In the genomic region with DNA sequence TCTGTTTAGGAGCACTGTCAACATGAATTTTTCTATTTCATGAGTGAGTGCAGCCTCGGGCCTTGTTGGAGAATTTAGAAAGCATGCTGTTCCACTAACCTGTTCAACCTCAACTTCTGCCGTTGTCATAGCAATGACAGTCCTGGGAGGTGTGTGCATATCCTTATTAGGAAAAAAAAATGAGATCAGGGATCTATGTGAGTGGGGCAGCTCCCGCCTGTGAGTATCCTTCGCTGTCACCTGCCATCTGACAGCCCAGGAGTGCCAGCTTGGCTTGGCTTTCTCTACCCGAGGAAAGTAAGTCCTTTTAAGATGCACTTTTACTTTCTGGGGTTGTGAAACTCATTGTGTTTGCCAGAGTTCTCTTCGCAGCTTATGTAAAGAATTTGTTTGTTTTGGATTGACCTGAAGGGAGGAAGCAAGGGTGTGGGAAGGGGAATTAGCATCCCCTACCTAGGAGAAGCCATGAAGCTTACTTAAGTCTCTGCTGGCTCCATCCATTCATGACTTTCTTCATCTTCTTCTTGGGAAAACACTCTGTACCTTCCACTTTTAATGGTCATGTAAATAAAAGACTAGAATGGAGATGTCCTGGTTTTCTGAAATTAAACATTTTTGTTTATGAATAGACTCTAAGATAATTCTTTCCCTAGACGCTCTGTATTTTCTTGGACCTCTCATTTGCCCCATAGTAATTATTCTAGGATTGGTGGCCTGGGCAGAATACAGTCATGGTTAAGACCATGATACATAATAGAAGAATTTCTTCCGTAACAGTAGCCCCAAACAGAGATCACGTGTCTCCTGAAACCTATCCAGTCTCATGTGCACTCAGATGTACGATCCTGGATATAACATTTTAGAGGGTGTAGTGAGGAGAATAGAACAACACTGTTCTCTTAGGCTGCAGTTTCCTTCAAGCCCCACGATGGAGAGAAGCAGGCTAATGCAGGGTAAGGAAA, we compare ENCODE assay signal across 18 cellular contexts. TPM values are rescaled to one million over a fixed set of nuclear protein-coding genes. Genes with fewer than 3 reads are reported as not detected.
A peak's percentile ranks its signal among the peaks of the same experiment; 100 is the strongest.
DNase-seq lines count a peak whose midpoint lies in the region; ATAC-seq, FAIRE-seq and TF ChIP-seq lines count a peak whose summit lies in the region.
"Had no signal": no experiment of that assay in that cellular context is flagged by ENCODE, and none has a peak within 500 bp of the region (broad histone marks: within the 10 kb centered on the region; RNA-seq: fewer than 3 reads in every experiment).

No MANE protein-coding gene starts in this region.

- peaks cover 2% of the 10 kb centered on the region for H3K79me1 ChIP-seq in mesenchymal stem cell (replicated peaks; ENCODE audit: low read length, poor library complexity, severe bottlenecking)

- H3K27ac ChIP-seq in mesenchymal stem cell (ENCODE audit: low read length, poor library complexity, severe bottlenecking) = no peak overlapping the region
- H3K27ac ChIP-seq: BLaER1 treated with 17β-estradiol and CSF1 and Interleukin-3, amounts not matched to agents 10 nM and 100 nM; esophagus squamous epithelium; right atrium auricular region; uterus had no signal

- no peak overlapping the region for H4K91ac ChIP-seq in mesenchymal stem cell (ENCODE audit: low read length)

- H3K27me3 ChIP-seq in mesenchymal stem cell (ENCODE audit: control insufficient read depth in 1 of 2, insufficient read depth in 1 of 2, low read length in 2 of 2) = no peaks in the 10 kb centered on the region
- H3K27me3 ChIP-seq: BLaER1 treated with 17β-estradiol and CSF1 and Interleukin-3, amounts not matched to agents 10 nM and 100 nM; esophagus squamous epithelium; right atrium auricular region; uterus had no signal

- H2BK5ac ChIP-seq in mesenchymal stem cell (ENCODE audit: low read depth, low read length, poor library complexity, severe bottlenecking) = no peak overlapping the region

- H3K36me3 ChIP-seq in mesenchymal stem cell (ENCODE audit: control insufficient read depth in 1 of 2, insufficient read depth in 2 of 2, low read depth in 1 of 2, low read length in 2 of 2) = no peaks in the 10 kb centered on the region
- H3K36me3 ChIP-seq: BLaER1 treated with 17β-estradiol and CSF1 and Interleukin-3, amounts not matched to agents 10 nM and 100 nM; esophagus squamous epithelium; right atrium auricular region; uterus had no signal

- H2BK120ac ChIP-seq in mesenchymal stem cell (ENCODE audit: low read depth, low read length) = no peak overlapping the region

- no peaks in the 10 kb centered on the region for H3K36me3 Mint-ChIP-seq in activated naive CD8-positive, alpha-beta T cell treated with anti-CD3 and anti-CD28 coated beads, Interleukin-2, amount 50 U/mL, for 24 hours (ENCODE audit: low read depth)
- H3K36me3 Mint-ChIP-seq: activated naive CD8-positive, alpha-beta T cell had no signal

- H3K9ac ChIP-seq in mesenchymal stem cell (ENCODE audit: low read length) = no peak overlapping the region
- H3K9ac ChIP-seq: BLaER1 treated with 17β-estradiol and CSF1 and Interleukin-3, amounts not matched to agents 10 nM and 100 nM had no signal

- H3K4ac ChIP-seq in mesenchymal stem cell (ENCODE audit: low read depth in 1 of 2, low read length in 2 of 2) = no peak overlapping the region

- H3K4me3 ChIP-seq in mesenchymal stem cell (ENCODE audit: insufficient read depth in 1 of 2, low read depth in 1 of 2, low read length in 2 of 2) = no peak overlapping the region
- H3K4me3 ChIP-seq: BLaER1 treated with 17β-estradiol and CSF1 and Interleukin-3, amounts not matched to agents 10 nM and 100 nM; esophagus squamous epithelium; right atrium auricular region; uterus had no signal

- H3K27me3 Mint-ChIP-seq in activated naive CD8-positive, alpha-beta T cell treated with anti-CD3 and anti-CD28 coated beads, Interleukin-2, amount 50 U/mL, for 24 hours = peaks cover 8% of the 10 kb centered on the region

- DNase-seq in SIG-M5 treated with dmso at 0.1 percent for 504 hours (lab: John Stamatoyannopoulos, UW; ENCODE audit: unreplicated experiment) (peak; percentile 4), SIG-M5 (lab: John Stamatoyannopoulos, UW) (no peak), cerebellar nuclear complex (lab: John Stamatoyannopoulos, UW) (peak; percentile 28 to 56), mesenchymal stem cell (no peak), GM12892 (ENCODE audit: insufficient read length) (no peak)
- DNase-seq in activated CD4-positive, alpha-beta T cell treated with anti-CD3 and anti-CD28 coated beads, Interleukin-2, amount 50 U/mL, for 1 hour = no peak
- DNase-seq in activated naive CD8-positive, alpha-beta T cell treated with anti-CD3 and anti-CD28 coated beads, Interleukin-2, amount 50 U/mL, for 24 hours = no peak
- DNase-seq: effector memory CD8-positive, alpha-beta T cell; esophagus squamous epithelium; KG1; NCI-H187 treated with DMSO at 0.1 percent for 48 hours; NCI-H446; stimulated activated CD8-positive, alpha-beta memory T cell treated with anti-CD3 and anti-CD28 coated beads, Interleukin-4, amount 100 ng/mL, for 48 hours; uterus had no signal

- H3K4me1 ChIP-seq in mesenchymal stem cell (ENCODE audit: control insufficient read depth, insufficient read depth, low read depth, low read length) = peaks cover 1% of the 10 kb centered on the region
- H3K4me1 ChIP-seq: BLaER1 treated with 17β-estradiol and CSF1 and Interleukin-3, amounts not matched to agents 10 nM and 100 nM; esophagus squamous epithelium; right atrium auricular region; uterus had no signal

- FAIRE-seq in GM12892 (lab: Jason Lieb, UNC) = no peak

- no peak overlapping the region for H3K4me2 ChIP-seq in mesenchymal stem cell (ENCODE audit: low read length, poor library complexity, severe bottlenecking)
- H3K4me2 ChIP-seq: BLaER1 treated with 17β-estradiol and CSF1 and Interleukin-3, amounts not matched to agents 10 nM and 100 nM had no signal

- H3K27ac Mint-ChIP-seq in activated naive CD8-positive, alpha-beta T cell treated with anti-CD3 and anti-CD28 coated beads, Interleukin-2, amount 50 U/mL, for 24 hours = no peak overlapping the region
- H3K27ac Mint-ChIP-seq: activated naive CD8-positive, alpha-beta T cell; effector memory CD8-positive, alpha-beta T cell had no signal

- no peak overlapping the region for H3K4me3 Mint-ChIP-seq in activated naive CD8-positive, alpha-beta T cell treated with anti-CD3 and anti-CD28 coated beads, Interleukin-2, amount 50 U/mL, for 24 hours
- H3K4me3 Mint-ChIP-seq: activated naive CD8-positive, alpha-beta T cell; effector memory CD8-positive, alpha-beta T cell had no signal

- H4K8ac ChIP-seq in mesenchymal stem cell (ENCODE audit: low read length) = peak overlapping the region; percentile 61

- H2AK5ac ChIP-seq in mesenchymal stem cell (ENCODE audit: low read length, severe bottlenecking) = no peak overlapping the region

- TF ChIP-seq POLR2A in GM12892 (IDR thresholded peaks at IDR 0.05; ENCODE audit: low read depth, low read length) = no peak

- H2BK15ac ChIP-seq in mesenchymal stem cell (ENCODE audit: low read depth, poor library complexity, severe bottlenecking) = no peak overlapping the region

- peak overlapping the region in 1 of 2 experiments; percentile 10 for H3K23ac ChIP-seq in mesenchymal stem cell (ENCODE audit: low read length in 2 of 2)

- H3K9me3 ChIP-seq in mesenchymal stem cell (ENCODE audit: control insufficient read depth, low read length) = no peaks in the 10 kb centered on the region
- H3K9me3 ChIP-seq: esophagus squamous epithelium, right atrium auricular region, uterus had no signal

- no peak overlapping the region for H3K14ac ChIP-seq in mesenchymal stem cell (ENCODE audit: low read length in 2 of 2)

- H3K9me3 Mint-ChIP-seq in activated naive CD8-positive, alpha-beta T cell treated with anti-CD3 and anti-CD28 coated beads, Interleukin-2, amount 50 U/mL, for 24 hours = no peaks in the 10 kb centered on the region
- H3K9me3 Mint-ChIP-seq: effector memory CD8-positive, alpha-beta T cell had no signal

- H2AFZ ChIP-seq in mesenchymal stem cell (ENCODE audit: low read depth, low read length) = no peak overlapping the region

- no peak overlapping the region for H3K18ac ChIP-seq in mesenchymal stem cell (ENCODE audit: low read depth in 1 of 2, low read length in 2 of 2)

- no peaks in the 10 kb centered on the region for H3K4me1 Mint-ChIP-seq in activated naive CD8-positive, alpha-beta T cell treated with anti-CD3 and anti-CD28 coated beads, Interleukin-2, amount 50 U/mL, for 24 hours

- no peak for ATAC-seq in HG03175 (IDR thresholded peaks at IDR 0.05; ENCODE audit: unreplicated experiment)
- ATAC-seq in activated naive CD8-positive, alpha-beta T cell treated with anti-CD3 and anti-CD28 coated beads, Interleukin-2, amount 50 U/mL, for 24 hours = no peak
- ATAC-seq: effector memory CD8-positive, alpha-beta T cell had no signal

- no peak overlapping the region for H2BK12ac ChIP-seq in mesenchymal stem cell (ENCODE audit: low read length in 2 of 2)

- 73% methylated on average over 10 of the region's 11 CpGs for WGBS in mesenchymal stem cell

RNA-seq across cellular contexts. Expression of a gene that starts 22.0 kb away (rescaled TPM):
- 8.2 TPM for polyA plus RNA-seq in mesenchymal stem cell (2013, experiment 1 of 2)
- 1.8 TPM for polyA plus RNA-seq in mesenchymal stem cell (2013, experiment 2 of 2)
- not detected for polyA plus RNA-seq in GM12892 (2012; ENCODE audit: missing spikeins)

Comparison
In these comparisons a context has a peak if more than half of its experiments do, and no peak if none do; other contexts are left out.
1. DNase-seq: peak in SIG-M5 treated with dmso at 0.1 percent for 504 hours (single experiment) and cerebellar nuclear complex (2 of 2); none in SIG-M5 (single experiment), mesenchymal stem cell (single experiment), activated CD4-positive, alpha-beta T cell treated with anti-CD3 and anti-CD28 coated beads, Interleukin-2, amount 50 U/mL, for 1 hour (single experiment), activated naive CD8-positive, alpha-beta T cell treated with anti-CD3 and anti-CD28 coated beads, Interleukin-2, amount 50 U/mL, for 24 hours (single experiment) and GM12892 (single experiment).